ENCODE assay signal across 23 cellular contexts in the genomic region with DNA sequence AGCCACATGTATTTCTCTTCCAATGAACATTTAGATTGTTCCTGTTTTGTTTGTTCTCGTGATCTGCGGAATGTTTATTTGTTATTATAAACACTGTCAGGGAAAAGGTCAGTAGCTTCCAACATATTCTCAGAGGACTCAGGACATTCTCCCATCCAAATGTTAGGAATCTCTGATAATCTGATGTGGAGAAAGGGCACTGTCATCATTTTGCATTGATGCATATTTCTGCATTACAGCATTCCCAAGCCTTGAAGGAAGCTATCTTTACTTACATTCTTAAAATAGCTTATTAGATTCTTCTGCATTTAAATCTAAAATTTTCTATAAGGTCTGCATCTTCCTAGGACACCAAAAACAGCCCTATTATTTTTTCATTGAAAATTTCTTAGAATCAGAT. TPM values are rescaled to one million over a fixed set of nuclear protein-coding genes. Genes with fewer than 3 reads are reported as not detected.
DNase-seq lines count a peak whose midpoint lies in the region; ATAC-seq, FAIRE-seq and TF ChIP-seq lines count a peak whose summit lies in the region.
"Had no signal": no experiment of that assay in that cellular context is flagged by ENCODE, and none has a peak within 500 bp of the region (broad histone marks: within the 10 kb centered on the region; RNA-seq: fewer than 3 reads in every experiment).

No MANE protein-coding gene starts in this region.

- in situ Hi-C loops in HepG2 (cut with HindIII; ENCODE audit: extremely low pct_ligation_motif_present, low pct_unique_long_range_greater_than_20kb): no loop called here
- in situ Hi-C loops in Panc1 (cut with HindIII; ENCODE audit: low pct_unique_long_range_greater_than_20kb, low sequenced_read_pairs): no loop called here
- in situ Hi-C loops in GM12878 (cut with MboI): no loop called here

- no peaks in the 10 kb centered on the region for H3K9me3 ChIP-seq in HepG2 (ENCODE audit: low read length)
- H3K9me3 ChIP-seq in right lobe of liver: no peaks in the 10 kb centered on the region
- H3K9me3 ChIP-seq in Panc1 (ENCODE audit: control insufficient read depth, insufficient read depth, low read depth, low read length): no peaks in the 10 kb centered on the region
- H3K9me3 ChIP-seq in GM12878 (replicated peaks; ENCODE audit: control insufficient read depth, insufficient read depth, low read length): no peaks in the 10 kb centered on the region; the same call in 1 of the 3 replicates
- H3K9me3 ChIP-seq: BE2C, BLaER1 had no signal

- TF ChIP-seq EP300 in HepG2 (IDR thresholded peaks at IDR 0.05; ENCODE audit: low read depth in 2 of 2, low read length in 2 of 2) (no peak), HepG2 (CRISPR knock-in tag; IDR thresholded peaks at IDR 0.05; ENCODE audit: borderline replicate concordance) (no peak), GM12878 (IDR thresholded peaks at IDR 0.05; ENCODE audit: borderline replicate concordance in 1 of 2, control insufficient read depth in 1 of 2, low read depth in 2 of 2, low read length in 2 of 2) (no peak)

- H3K9ac ChIP-seq in HepG2 (ENCODE audit: insufficient read depth, low read depth, low read length) (no peak overlapping the region), GM12878 (ENCODE audit: control insufficient read depth, insufficient read depth, low read length) (no peak overlapping the region)
- H3K9ac ChIP-seq: BLaER1 had no signal

- 99% methylated on average over 2 of the region's 2 CpGs for WGBS in HepG2 (ENCODE audit: low lambda C conversion rate)
- 56% methylated on average over 2 of the region's 2 CpGs for WGBS in right lobe of liver (ENCODE audit: insufficient coverage, low coverage, low lambda C conversion rate, missing lambda C conversion rate)
- 100% methylated on average over 2 of the region's 2 CpGs for WGBS in GM12878 (ENCODE audit: insufficient coverage, insufficient replicate concordance, low lambda C conversion rate, missing lambda C conversion rate)

- peaks cover 0 to 3% of the 10 kb centered on the region in 2 experiments; a peak in 1 of 5 replicates for H3K36me3 ChIP-seq in HepG2 (replicated peaks in 1 of 2; ENCODE audit: control insufficient read depth in 1 of 2, insufficient read depth in 2 of 2, low read length in 2 of 2)
- H3K36me3 ChIP-seq in right lobe of liver: no peaks in the 10 kb centered on the region
- H3K36me3 ChIP-seq in Panc1 (ENCODE audit: control insufficient read depth, insufficient read depth, low read length): no peaks in the 10 kb centered on the region
- H3K36me3 ChIP-seq in GM12878 (ENCODE audit: control insufficient read depth in 2 of 2, insufficient read depth in 2 of 2, low read length in 1 of 2): peaks cover 1 to 15% of the 10 kb centered on the region in 2 experiments; a peak in 3 of 4 replicates
- H3K36me3 ChIP-seq: BE2C, BLaER1 had no signal

- DNase-seq in HepG2 (ENCODE audit: low spot score) (no peak), right lobe of liver (no peak), EH (ENCODE audit: low read depth) (peak; percentile 34), Panc1 (ENCODE audit: low read depth, low spot score) (no peak), GM12878 (ENCODE audit: low read depth, low spot score) (no peak), iPS-NIHi7 (ENCODE audit: extremely low spot score) (no peak), substantia nigra (lab: John Stamatoyannopoulos, UW) (no peak)
- DNase-seq: ACHN; BE2C; C1 segment of cervical spinal cord; CD4-positive, alpha-beta memory T cell; CD4-positive, CD25-positive, alpha-beta regulatory T cell; CD8-positive, alpha-beta memory T cell; COR-L47; DMS79 treated with DMSO at 0.1 percent for 48 hours; EL; GDM1 had no signal

- no peaks in the 10 kb centered on the region for H3K27me3 ChIP-seq in HepG2 (ENCODE audit: control insufficient read depth in 1 of 2, insufficient read depth in 2 of 2, low read length in 2 of 2)
- no peaks in the 10 kb centered on the region for H3K27me3 ChIP-seq in right lobe of liver
- no peaks in the 10 kb centered on the region for H3K27me3 ChIP-seq in Panc1 (ENCODE audit: control insufficient read depth, insufficient read depth, low read length)
- no peaks in the 10 kb centered on the region for H3K27me3 ChIP-seq in GM12878 (replicated peaks in 1 of 2; ENCODE audit: control insufficient read depth in 2 of 2, insufficient read depth in 2 of 2, low read length in 1 of 2)
- H3K27me3 ChIP-seq: BLaER1 had no signal

- RAD21 ChIA-PET in GM12878 (lab: Charles Lee; ENCODE audit: unreplicated experiment): no interaction called here

- TF ChIP-seq CTCF in HepG2 (CRISPR knock-in tag; IDR thresholded peaks at IDR 0.05) (no peak), right lobe of liver (IDR thresholded peaks at IDR 0.05) (no peak), Panc1 (IDR thresholded peaks at IDR 0.05) (no peak), GM12878 (IDR thresholded peaks at IDR 0.05 in 2 of 3, conservative IDR thresholded peaks at IDR 0.05 in 1 of 3; ENCODE audit: control insufficient read depth in 2 of 3, extremely low read depth in 1 of 3, insufficient read depth in 1 of 3, low read depth in 3 of 3, low read length in 3 of 3) (no peak)

- peaks cover 30% of the 10 kb centered on the region for H3K79me2 ChIP-seq in HepG2 (ENCODE audit: insufficient read depth, low read length)
- peaks cover 94% of the 10 kb centered on the region for H3K79me2 ChIP-seq in GM12878 (ENCODE audit: control insufficient read depth, insufficient read depth, low read length)

- ATAC-seq in HepG2 (no peak), right lobe of liver (no peak), Panc1 (no peak), GM12878 (no peak), HG03442 (IDR thresholded peaks at IDR 0.05; ENCODE audit: unreplicated experiment) (no peak)

- H2AFZ ChIP-seq in HepG2 (ENCODE audit: low read length) (no peak overlapping the region), GM12878 (ENCODE audit: control insufficient read depth, low read depth, low read length) (no peak overlapping the region)

- BruUV-seq in HepG2 (replicated peaks; lab: Mats Ljungman, UMichigan): no TSS peak
- BruUV-seq in Panc1 (replicated peaks; lab: Mats Ljungman, UMichigan): TSS peak; percentile 18
- BruUV-seq in GM12878 (replicated peaks; lab: Mats Ljungman, UMichigan): TSS peak; percentile 1

- no peaks in the 10 kb centered on the region for H4K20me1 ChIP-seq in HepG2 (ENCODE audit: insufficient read depth, low read length)
- H4K20me1 ChIP-seq in GM12878 (ENCODE audit: control insufficient read depth, insufficient read depth): no peaks in the 10 kb centered on the region; the same call in none of the 2 replicates
- H4K20me1 ChIP-seq: BLaER1 had no signal

- FAIRE-seq in HepG2 (lab: Jason Lieb, UNC) (no peak), GM12878 (lab: Jason Lieb, UNC) (no peak)
- FAIRE-seq: D721Med, GM12891, GM19239 had no signal

- TF ChIP-seq POLR2A in HepG2 (IDR thresholded peaks at IDR 0.05; ENCODE audit: insufficient read depth in 1 of 2, low read depth in 2 of 2, low read length in 2 of 2) (no peak), right lobe of liver (IDR thresholded peaks at IDR 0.05) (no peak), GM12878 (IDR thresholded peaks at IDR 0.05; ENCODE audit: low read depth, low read length) (no peak)

- H3K4me3 ChIP-seq in HepG2 (replicated peaks in 1 of 3; ENCODE audit: insufficient read depth in 1 of 3, low read depth in 2 of 3, low read length in 3 of 3): no peak overlapping the region
- no peak overlapping the region for H3K4me3 ChIP-seq in right lobe of liver
- H3K4me3 ChIP-seq in Panc1 (ENCODE audit: low read depth in 2 of 2, low read length in 2 of 2): no peak overlapping the region
- no peak overlapping the region for H3K4me3 ChIP-seq in GM12878
- H3K4me3 ChIP-seq: BLaER1 had no signal

- SMC1A ChIA-PET in GM12878 (lab: Charles Lee; ENCODE audit: uncharacterized antibody, unreplicated experiment): interaction anchor here (0.8 kb wide), 1 partner anchor 115 kb away, joined by 4 read pairs; no protein-coding TSS in a partner anchor

- POLR2A ChIA-PET in HepG2 (lab: Yijun Ruan, JAX) (no interaction called here), Panc1 (lab: Charles Lee) (no interaction called here), GM12878 (lab: Charles Lee) (no interaction called here)

- H3K4me2 ChIP-seq in HepG2 (ENCODE audit: low read depth, low read length) (no peak overlapping the region), GM12878 (ENCODE audit: control insufficient read depth, insufficient read depth) (no peak overlapping the region)
- H3K4me2 ChIP-seq: BLaER1 had no signal

- H3K4me1 ChIP-seq in HepG2 (ENCODE audit: insufficient read depth, low read length) (peaks cover 26% of the 10 kb centered on the region), right lobe of liver (peaks cover 0 to 5% (median 0%) of the 10 kb centered on the region in 4 donors), Panc1 (ENCODE audit: control insufficient read depth, insufficient read depth, low read length) (peaks cover 9% of the 10 kb centered on the region), GM12878 (ENCODE audit: control insufficient read depth, insufficient read depth, low read length) (peaks cover 21% of the 10 kb centered on the region)
- H3K4me1 ChIP-seq: BE2C, BLaER1 had no signal

- CTCF ChIA-PET in HepG2 (lab: Yijun Ruan, JAX; ENCODE audit: low intra/inter-chr PET ratio, low total read pairs) (no interaction called here), Panc1 (lab: Charles Lee) (no interaction called here), GM12878 (lab: Yijun Ruan, JAX) (no interaction called here)

- H3K27ac ChIP-seq in HepG2 (ENCODE audit: extremely low read length, insufficient read depth, low read length) (no peak overlapping the region), right lobe of liver (no peak overlapping the region), Panc1 (ENCODE audit: low read length) (no peak overlapping the region), GM12878 (ENCODE audit: control insufficient read depth, insufficient read depth) (no peak overlapping the region), substantia nigra (ENCODE audit: low read depth, low read length, poor library complexity, severe bottlenecking) (no peak overlapping the region)
- H3K27ac ChIP-seq: 22Rv1, BLaER1 had no signal

- intact Hi-C loops in HepG2 (cut with micrococcal nuclease; ENCODE audit: unreplicated experiment): no loop called here
- intact Hi-C loops in right lobe of liver (cut with DNase I): no loop called here
- intact Hi-C loops in Panc1 (cut with micrococcal nuclease; ENCODE audit: unreplicated experiment): no loop called here
- intact Hi-C loops in GM12878 (cut with micrococcal nuclease; ENCODE audit: unreplicated experiment): no loop called here

- no peak for TF ChIP-seq RAD21 in HepG2 (CRISPR knock-in tag; IDR thresholded peaks at IDR 0.05)
- no peak for TF ChIP-seq RAD21 in GM12878 (IDR thresholded peaks at IDR 0.05; ENCODE audit: insufficient read depth, low read depth, low read length)

RNA-seq across cellular contexts. Expression of gene MYO1E, which starts 10.3 kb away (rescaled TPM):
- total RNA-seq in HepG2 (2016; rRNA removed; fragmentation: Illumina TruSeq; extraction: Trizol) (25.1 and 38.5 TPM in 2 replicates), right lobe of liver (100 to 1,000 TPM in 1 of 6 experiments, 10 to 100 TPM in 5; 45.2 to 139 (median 68.9) TPM), Panc1 (2021; ENCODE audit: unreplicated experiment) (161 TPM), GM12878 (2014; rRNA removed) (55.9 and 59.3 TPM in 2 replicates), GM12878 (2014; rRNA removed; fragmentation: Illumina TruSeq; extraction: Trizol) (70.5 and 76.5 TPM in 2 replicates), GM12878 (2021) (256 and 266 TPM in 2 replicates)
- total RNA-seq in HepG2 (2016; cell fraction: cytosol; rRNA removed; fragmentation: Illumina TruSeq; extraction: Trizol; ENCODE audit: low read depth): 6.6 and 8.8 TPM in 2 replicates
- 28.4 and 35.1 TPM in 2 replicates for total RNA-seq in HepG2 (2016; cell fraction: insoluble cytoplasmic fraction; rRNA removed; fragmentation: Illumina TruSeq; extraction: Trizol)
- 6.5 and 7.9 TPM in 2 replicates for total RNA-seq in HepG2 (2016; cell fraction: membrane; rRNA removed; fragmentation: Illumina TruSeq; extraction: Trizol)
- 32.4 and 33.1 TPM in 2 replicates for total RNA-seq in HepG2 (2016; cell fraction: nucleus; rRNA removed; fragmentation: Illumina TruSeq; extraction: Trizol)
- polyA plus RNA-seq in HepG2 (2011; rRNA removed) (12.6 and 15.7 TPM in 2 replicates), GM12878 (2011; rRNA removed) (33.3 and 68.3 TPM in 2 replicates), GM12878 (2014; fragmentation: Illumina TruSeq; extraction: Trizol) (77.9 and 93.5 TPM in 2 replicates), GM12878 (2014; fragmentation: Nextera tagmentation; extraction: Ambion mirVana) (10 to 100 TPM; 10.3 to 27.5 TPM), GM12878 (2014; rRNA removed) (43.7 and 46.9 TPM in 2 replicates), GM12878 (2016; fragmentation: Nextera tagmentation; extraction: Ambion mirVana) (100 to 1,000 TPM; 189 to 191 TPM)
- 10.1 and 10.8 TPM in 2 replicates for polyA plus RNA-seq in HepG2 (2011; cell fraction: cytosol; rRNA removed)
- 20.9 and 25.3 TPM in 2 replicates for polyA plus RNA-seq in HepG2 (2011; cell fraction: nucleus; rRNA removed)
- 26.0 and 36.6 TPM in 2 replicates for polyA plus RNA-seq in HepG2 (2012)
- 1.1 and 1.6 TPM in 2 replicates for polyA plus RNA-seq in HepG2 (2016; cell fraction: cytosol; fragmentation: Illumina TruSeq; extraction: Trizol; ENCODE audit: low read depth)
- 22.4 and 25.8 TPM in 2 replicates for polyA plus RNA-seq in HepG2 (2016; cell fraction: insoluble cytoplasmic fraction; fragmentation: Illumina TruSeq; extraction: Trizol; ENCODE audit: low read depth)
- polyA plus RNA-seq in HepG2 (2016; cell fraction: membrane; fragmentation: Illumina TruSeq; extraction: Trizol; ENCODE audit: low read depth): 2.2 and 2.7 TPM in 2 replicates
- 15.6 and 16.7 TPM in 2 replicates for polyA plus RNA-seq in HepG2 (2016; cell fraction: nucleus; fragmentation: Illumina TruSeq; extraction: Trizol; ENCODE audit: insufficient read depth, low read depth)
- polyA minus RNA-seq in HepG2 (2011; rRNA and poly(A)+ RNA removed; ENCODE audit: low replicate concordance): 33.9 and 197 TPM in 2 replicates
- polyA minus RNA-seq in HepG2 (2011; cell fraction: cytosol; rRNA and poly(A)+ RNA removed): 22.2 and 26.0 TPM in 2 replicates
- 47.1 and 47.9 TPM in 2 replicates for polyA minus RNA-seq in HepG2 (2011; cell fraction: nucleus; rRNA and poly(A)+ RNA removed)
- polyA plus RNA-seq in Panc1 (2012; ENCODE audit: insufficient read length): 113 TPM
- total RNA-seq in GM12878 (2013; cell fraction: nucleolus; rRNA removed): 732 and 834 TPM in 2 replicates
- polyA plus RNA-seq in GM12878 (2011; ENCODE audit: low read depth): 15.6 TPM
- polyA plus RNA-seq in GM12878 (2011; cell fraction: cytosol; rRNA removed): 16.2 and 18.4 TPM in 2 replicates
- polyA plus RNA-seq in GM12878 (2011; cell fraction: nucleus; rRNA removed): 21.3 TPM in 2 replicates
- polyA plus RNA-seq in GM12878 (2012): 92.0 and 138 TPM in 2 replicates
- 25.2 and 53.3 TPM in 2 replicates for polyA minus RNA-seq in GM12878 (2011; rRNA and poly(A)+ RNA removed)
- 11.1 TPM in 2 replicates for polyA minus RNA-seq in GM12878 (2011; cell fraction: cytosol; rRNA and poly(A)+ RNA removed)
- polyA minus RNA-seq in GM12878 (2011; cell fraction: nucleus; rRNA and poly(A)+ RNA removed): 42.3 and 48.9 TPM in 2 replicates
- polyA plus RNA-seq: CD4-positive, alpha-beta memory T cell had no signal
